Comparison of ENCODE assay signal across 35 cellular contexts in the genomic region with DNA sequence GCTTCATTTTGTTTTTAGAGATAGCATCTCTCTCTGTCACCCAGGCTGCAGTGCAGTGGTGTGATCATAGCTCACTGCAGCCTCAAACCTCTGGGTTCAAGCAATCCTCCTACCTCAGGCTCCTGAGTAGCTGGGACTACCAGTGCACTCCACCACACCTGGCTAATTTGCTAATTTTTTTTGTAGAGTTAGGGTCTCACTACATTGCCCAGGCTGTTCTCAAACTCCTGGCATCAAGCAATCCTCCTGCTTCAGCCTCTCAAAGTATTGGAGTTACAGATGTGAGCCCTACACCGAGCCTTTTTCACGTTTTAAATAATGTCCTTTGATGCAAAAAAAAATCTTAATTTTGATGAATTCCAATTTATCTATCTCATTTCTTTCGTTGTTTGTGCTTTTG.
"Had no signal": no experiment of that assay in that cellular context is flagged by ENCODE, and none has a peak within 500 bp of the region (broad histone marks: within the 10 kb centered on the region; RNA-seq: fewer than 3 reads in every experiment).

No MANE protein-coding gene starts in this region.

- H3K36me3 ChIP-seq: MG63 had no signal

- H3K4me3 ChIP-seq: MG63 had no signal

- DNase-seq: Karpas-422, Kasumi-1, MG63, MM.1S, MV-4-11, NCI-H1048, NCI-H1092, NCI-H1092 treated with DMSO at 0.1 percent for 48 hours, NCI-H1105, NCI-H1105 treated with DMSO at 0.1 percent for 48 hours, NCI-H1417, NCI-H1417 treated with DMSO at 0.1 percent for 48 hours, NCI-H1436, NCI-H1436 treated with DMSO at 0.1 percent for 48 hours, NCI-H146, NCI-H1694, NCI-H1694 treated with DMSO at 0.1 percent for 48 hours, NCI-H187, NCI-H187 treated with DMSO at 0.1 percent for 48 hours, NCI-H1930, NCI-H2029, NCI-H2029 treated with DMSO at 0.1 percent for 48 hours, NCI-H2081, NCI-H2081 treated with DMSO at 0.1 percent for 48 hours, NCI-H2107, NCI-H2171, NCI-H2171 treated with DMSO at 0.1 percent for 48 hours, NCI-H2227 treated with DMSO at 0.1 percent for 48 hours, NCI-H226, NCI-H345, NCI-H446, NCI-H446 treated with DMSO at 0.1 percent for 48 hours, NCI-H510A, NCI-H510A treated with DMSO at 0.1 percent for 48 hours, NCI-H524 had no signal

- H3K27me3 ChIP-seq: MG63 had no signal
